ENCODE assay signal across 14 cellular contexts in the genomic region with DNA sequence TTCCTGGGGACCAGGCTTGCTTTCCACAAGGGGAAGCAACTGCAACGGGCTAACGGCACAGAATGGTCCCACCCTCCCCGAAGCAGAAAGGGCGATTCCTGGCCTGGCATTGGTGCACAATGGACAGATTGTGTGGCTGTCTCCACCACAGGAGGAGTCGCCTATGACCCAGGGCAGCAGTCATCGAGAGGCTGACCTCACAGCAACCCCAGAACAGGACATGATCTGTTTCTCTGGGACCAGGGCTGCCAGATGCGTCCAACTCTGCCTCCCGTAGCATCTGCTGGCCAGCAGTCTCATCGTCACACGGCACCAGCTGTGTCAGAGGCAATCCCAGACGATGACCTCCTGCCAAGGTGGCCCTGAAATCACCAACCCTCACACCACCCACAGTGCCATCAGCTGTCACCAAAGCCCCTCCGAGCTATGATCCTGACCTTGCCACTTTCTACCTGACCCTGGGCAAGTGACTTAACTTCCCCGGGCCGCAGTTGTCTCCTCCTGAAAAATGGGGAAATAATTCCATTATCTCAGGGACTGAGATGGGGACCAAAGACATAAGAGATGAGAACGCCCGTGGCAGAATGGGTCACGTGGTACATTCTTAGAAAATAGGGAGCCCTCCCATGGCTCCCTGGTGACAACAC.
DNase-seq lines count a peak whose midpoint lies in the region; ATAC-seq and TF ChIP-seq lines count a peak whose summit lies in the region.
"Had no signal": no experiment of that assay in that cellular context is flagged by ENCODE, and none has a peak within 500 bp of the region (broad histone marks: within the 10 kb centered on the region; RNA-seq: fewer than 3 reads in every experiment).

No MANE protein-coding gene starts in this region.

- H3K27ac ChIP-seq in Peyer's patch (peak overlapping the region in 3 of 4 donors; percentile 28 to 93 (median 84)), endodermal cell (ENCODE audit: low read depth, low read length) (peak overlapping the region; percentile 60), mesodermal cell (ENCODE audit: low read depth, low read length, severe bottlenecking) (peak overlapping the region; percentile 41), suprapubic skin (peak overlapping the region; percentile 39)
- H3K27ac ChIP-seq: hepatocyte had no signal

- no peak for DNase-seq in Peyer's patch
- DNase-seq in endodermal cell = no peak
- DNase-seq in suprapubic skin (ENCODE audit: low spot score in 2 of 2) = peak in 1 of 2 donors; percentile 84
- no peak for DNase-seq in H7
- DNase-seq: activated naive CD4-positive, alpha-beta T cell treated with anti-CD3 and anti-CD28 coated beads, Interleukin-2, amount 10 ng/mL, durations not matched to agents 7 days and 5 days; NCI-H2081 treated with DMSO at 0.1 percent for 48 hours; stimulated activated naive CD8-positive, alpha-beta T cell treated with anti-CD3 and anti-CD28 coated beads, Interleukin-15, Interleukin-2, amounts not matched to agents 100 U/mL and 50 U/mL, for 24 hours had no signal

- H3K36me3 Mint-ChIP-seq in endodermal cell (ENCODE audit: low read depth) = no peaks in the 10 kb centered on the region
- H3K36me3 Mint-ChIP-seq: activated naive CD4-positive, alpha-beta T cell treated with anti-CD3 and anti-CD28 coated beads, Interleukin-2, amount 10 ng/mL, durations not matched to agents 7 days and 5 days; IgD-negative memory B cell had no signal

- H3K36me3 ChIP-seq in Peyer's patch = no peaks in the 10 kb centered on the region
- H3K36me3 ChIP-seq in endodermal cell (ENCODE audit: control insufficient read depth, insufficient read depth, low read length) = peaks cover under 1% of the 10 kb centered on the region
- no peaks in the 10 kb centered on the region for H3K36me3 ChIP-seq in mesodermal cell (ENCODE audit: control insufficient read depth, insufficient read depth, low read length)
- H3K36me3 ChIP-seq in suprapubic skin = no peaks in the 10 kb centered on the region
- no peaks in the 10 kb centered on the region; the same call in 1 of the 2 replicates for H3K36me3 ChIP-seq in H7 (replicated peaks; ENCODE audit: control insufficient read depth, insufficient read depth, low read length)

- no peaks in the 10 kb centered on the region for H3K27me3 Mint-ChIP-seq in endodermal cell (ENCODE audit: insufficient read depth)
- H3K27me3 Mint-ChIP-seq: activated naive CD4-positive, alpha-beta T cell treated with anti-CD3 and anti-CD28 coated beads, Interleukin-2, amount 10 ng/mL, durations not matched to agents 7 days and 5 days; IgD-negative memory B cell had no signal

- ATAC-seq in HG03469 (IDR thresholded peaks at IDR 0.05; ENCODE audit: unreplicated experiment) (no peak), HG02610 (IDR thresholded peaks at IDR 0.05; ENCODE audit: unreplicated experiment) (no peak), GM18505 (IDR thresholded peaks at IDR 0.05; ENCODE audit: unreplicated experiment) (no peak)
- ATAC-seq: stimulated activated naive CD8-positive, alpha-beta T cell treated with anti-CD3 and anti-CD28 coated beads, Interleukin-15, Interleukin-2, amounts not matched to agents 100 U/mL and 50 U/mL, for 24 hours had no signal

- no peak overlapping the region for H3K4me3 ChIP-seq in Peyer's patch
- no peak overlapping the region for H3K4me3 ChIP-seq in endodermal cell (ENCODE audit: low read length)
- H3K4me3 ChIP-seq in mesodermal cell (ENCODE audit: extremely low read depth, insufficient read depth, low read length, poor library complexity, severe bottlenecking) = no peak overlapping the region
- H3K4me3 ChIP-seq in suprapubic skin = no peak overlapping the region
- no peak overlapping the region for H3K4me3 ChIP-seq in H7 (ENCODE audit: insufficient read depth, low read depth, low read length)
- H3K4me3 ChIP-seq: coronary artery, hepatocyte had no signal

- H3K27me3 ChIP-seq in Peyer's patch = no peaks in the 10 kb centered on the region
- H3K27me3 ChIP-seq in endodermal cell (ENCODE audit: control insufficient read depth, insufficient read depth, low read length, poor library complexity, severe bottlenecking) = no peaks in the 10 kb centered on the region
- no peaks in the 10 kb centered on the region for H3K27me3 ChIP-seq in suprapubic skin
- no peaks in the 10 kb centered on the region for H3K27me3 ChIP-seq in H7 (ENCODE audit: control insufficient read depth, insufficient read depth, low read length)
- H3K27me3 ChIP-seq: hepatocyte had no signal

- TF ChIP-seq EP300 in suprapubic skin (IDR thresholded peaks at IDR 0.05) = no peak

- no peak overlapping the region for H3K27ac Mint-ChIP-seq in endodermal cell
- H3K27ac Mint-ChIP-seq: activated naive CD4-positive, alpha-beta T cell treated with anti-CD3 and anti-CD28 coated beads, Interleukin-2, amount 10 ng/mL, durations not matched to agents 7 days and 5 days had no signal

- no peak overlapping the region for H3K4me3 Mint-ChIP-seq in endodermal cell
- H3K4me3 Mint-ChIP-seq: activated naive CD4-positive, alpha-beta T cell treated with anti-CD3 and anti-CD28 coated beads, Interleukin-2, amount 10 ng/mL, durations not matched to agents 7 days and 5 days had no signal

- H3K4me1 Mint-ChIP-seq in endodermal cell = peaks cover 6% of the 10 kb centered on the region

- no peak for TF ChIP-seq POLR2A in Peyer's patch (IDR thresholded peaks at IDR 0.05)
- TF ChIP-seq POLR2A in suprapubic skin (IDR thresholded peaks at IDR 0.05) = no peak
- TF ChIP-seq POLR2A in GM18505 (IDR thresholded peaks at IDR 0.05; ENCODE audit: borderline replicate concordance, extremely low read depth, insufficient read depth, insufficient read length) = no peak

- H3K4me1 ChIP-seq in Peyer's patch (peaks cover 10 to 83% (median 33%) of the 10 kb centered on the region in 4 donors), endodermal cell (ENCODE audit: control insufficient read depth, insufficient read depth, low read length) (peaks cover 2% of the 10 kb centered on the region), mesodermal cell (ENCODE audit: control insufficient read depth, insufficient read depth, low read length, poor library complexity, severe bottlenecking) (peaks cover 8% of the 10 kb centered on the region), suprapubic skin (peaks cover 86% of the 10 kb centered on the region)

- H3K9me3 ChIP-seq in Peyer's patch (no peaks in the 10 kb centered on the region), endodermal cell (ENCODE audit: control insufficient read depth, low read length) (no peaks in the 10 kb centered on the region), mesodermal cell (ENCODE audit: control insufficient read depth, low read length) (no peaks in the 10 kb centered on the region), suprapubic skin (no peaks in the 10 kb centered on the region)

- TF ChIP-seq CTCF in Peyer's patch (IDR thresholded peaks at IDR 0.05) (no peak), endodermal cell (conservative IDR thresholded peaks at IDR 0.05) (no peak), suprapubic skin (IDR thresholded peaks at IDR 0.05) (no peak)

- no peak overlapping the region for H3K9ac ChIP-seq in endodermal cell (ENCODE audit: extremely low read depth, low read length, poor library complexity, severe bottlenecking)

- H3K9me3 Mint-ChIP-seq in endodermal cell = no peaks in the 10 kb centered on the region
- H3K9me3 Mint-ChIP-seq: activated naive CD4-positive, alpha-beta T cell treated with anti-CD3 and anti-CD28 coated beads, Interleukin-2, amount 10 ng/mL, durations not matched to agents 7 days and 5 days; IgD-negative memory B cell had no signal

- WGBS in endodermal cell (ENCODE audit: insufficient coverage in 1 of 2, insufficient read length in 1 of 2), 2 experiments = 94 to 96% methylated on average over 8 to 17 of the region's 17 CpGs
- 87 to 90% methylated on average over 14 to 16 of the region's 17 CpGs for WGBS in mesodermal cell (ENCODE audit: insufficient coverage in 2 of 2), 2 experiments
- WGBS in suprapubic skin = 55% methylated on average over 13 of the region's 17 CpGs
